In the genomic region with DNA sequence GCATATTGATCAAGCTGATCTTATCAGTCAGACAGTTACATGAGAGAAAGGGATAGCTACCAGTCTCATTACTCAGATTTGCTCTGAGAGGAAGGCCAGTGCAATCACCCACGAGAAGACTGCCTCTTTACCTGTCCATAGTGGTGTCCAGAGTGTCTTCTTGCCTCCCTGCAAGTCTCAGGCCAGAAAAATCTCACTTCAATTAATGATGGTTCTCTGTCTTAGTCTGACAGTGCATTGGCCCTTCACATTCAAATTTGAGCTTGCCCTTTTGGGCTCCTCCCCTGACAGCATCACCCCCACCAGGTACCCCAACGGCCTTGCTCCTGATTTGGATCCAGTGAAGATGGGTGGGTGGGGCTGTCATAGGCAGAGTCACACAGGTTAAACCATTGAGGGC, we compare ENCODE assay signal across 23 cellular contexts. TPM values are rescaled to one million over a fixed set of nuclear protein-coding genes. Genes with fewer than 3 reads are reported as not detected.
DNase-seq lines count a peak whose midpoint lies in the region; ATAC-seq, FAIRE-seq and TF ChIP-seq lines count a peak whose summit lies in the region.
"Had no signal": no experiment of that assay in that cellular context is flagged by ENCODE, and none has a peak within 500 bp of the region (broad histone marks: within the 10 kb centered on the region; RNA-seq: fewer than 3 reads in every experiment).

A gene (minus strand): TSS at position 231 of the 400 bp plus-strand sequence. CDS start 92 bp downstream, at position 139.

- no peak within 1 kb of the TSS for H3K27ac Mint-ChIP-seq in GM23338
- H3K27ac Mint-ChIP-seq: nephron progenitor cell had no signal

- FAIRE-seq in urothelium cell line (lab: Jason Lieb, UNC), result peak; percentile 65

- H3K36me3 ChIP-seq in GM23338 (ENCODE audit: insufficient read depth), result no peaks in the 10 kb centered on the region
- peaks cover 5% of the 10 kb centered on the region for H3K36me3 ChIP-seq in OCI-LY7 (ENCODE audit: insufficient read depth, low read length)
- H3K36me3 ChIP-seq: heart left ventricle, left ventricle myocardium inferior, Peyer's patch, tibial nerve, WERI-Rb-1 had no signal

- no peak for TF ChIP-seq CTCF in GM23338 (conservative IDR thresholded peaks at IDR 0.05; ENCODE audit: low read depth in 2 of 2)
- no peak for TF ChIP-seq CTCF in OCI-LY7 (conservative IDR thresholded peaks at IDR 0.05; ENCODE audit: low read length)

- H3K4me3 Mint-ChIP-seq in GM23338, result no peak within 1 kb of the TSS
- H3K4me3 Mint-ChIP-seq: nephron progenitor cell had no signal

- H3K79me2 ChIP-seq in GM23338 (replicated peaks; ENCODE audit: insufficient read depth) (no peaks in the 10 kb centered on the region), OCI-LY7 (ENCODE audit: insufficient read depth, low read depth, low read length) (peaks cover 46% of the 10 kb centered on the region; the same call in 1 of the 2 replicates)

- DNase-seq in GM23338 (ENCODE audit: low spot score) (no peak), OCI-LY7 (ENCODE audit: low spot score) (peak; percentile 69), urothelium cell line (ENCODE audit: low spot score) (no peak), caudate nucleus (lab: John Stamatoyannopoulos, UW) (no peak), NCI-H1694 (lab: John Stamatoyannopoulos, UW) (no peak), NCI-H187 treated with DMSO at 0.1 percent for 48 hours (lab: John Stamatoyannopoulos, UW) (no peak)
- DNase-seq: activated CD4-positive, alpha-beta T cell treated with anti-CD3 and anti-CD28 coated beads, Interleukin-2, amount 50 U/mL, for 48 hours; activated gamma-delta T cell treated with Interleukin-2 at 50 U/mL for 16 hours; activated T-cell treated with anti-CD3 and anti-CD28 coated beads for 4 hours; cortex of kidney; heart left ventricle; KBM-7; left ventricle myocardium inferior; NCI-H2029; NCI-H345; nephron progenitor cell; Peyer's patch; stimulated activated naive CD8-positive, alpha-beta T cell treated with anti-CD3 and anti-CD28 coated beads, Interleukin-15, Interleukin-2, amounts not matched to agents 100 U/mL and 50 U/mL, for 24 hours; WERI-Rb-1 had no signal

- peak; percentile 80 for TF ChIP-seq POLR2A in GM18505 (IDR thresholded peaks at IDR 0.05; ENCODE audit: borderline replicate concordance, extremely low read depth, insufficient read depth, insufficient read length)

- peak within 1 kb of the TSS; percentile 25; the same call in 1 of the 2 replicates for H2AFZ ChIP-seq in GM23338
- H2AFZ ChIP-seq in OCI-LY7 (ENCODE audit: low read length), result peak within 1 kb of the TSS; percentile 40; the same call in 1 of the 2 replicates

- H3K4me1 ChIP-seq in GM23338 (ENCODE audit: insufficient read depth) (peaks cover 7% of the 10 kb centered on the region; the same call in 1 of the 2 replicates), OCI-LY7 (ENCODE audit: insufficient read depth, low read length, poor library complexity, severe bottlenecking) (peaks cover 45% of the 10 kb centered on the region)
- H3K4me1 ChIP-seq: left ventricle myocardium inferior had no signal

- H3K36me3 Mint-ChIP-seq in GM23338 (ENCODE audit: low read depth), result no peaks in the 10 kb centered on the region

- no peaks in the 10 kb centered on the region for H3K27me3 ChIP-seq in GM23338 (ENCODE audit: insufficient read depth)
- H3K27me3 ChIP-seq: heart left ventricle, Peyer's patch, tibial nerve had no signal

- no peaks in the 10 kb centered on the region for H3K27me3 Mint-ChIP-seq in GM23338 (ENCODE audit: insufficient read depth, low read depth, poor library complexity)

- ATAC-seq in GM18505 (IDR thresholded peaks at IDR 0.05; ENCODE audit: unreplicated experiment) (no peak), GM23338 (peak; percentile 25; the same call in 1 of the 3 replicates)
- ATAC-seq: heart left ventricle; stimulated activated naive CD8-positive, alpha-beta T cell treated with anti-CD3 and anti-CD28 coated beads, Interleukin-15, Interleukin-2, amounts not matched to agents 100 U/mL and 50 U/mL, for 24 hours had no signal

- H3K4me2 ChIP-seq in GM23338 (no peak within 1 kb of the TSS), OCI-LY7 (ENCODE audit: low read length) (peak within 1 kb of the TSS; percentile 95)

- BruUV-seq in OCI-LY7 (replicated peaks; lab: Mats Ljungman, UMichigan), result no TSS peak

- POLR2A ChIA-PET in OCI-LY7 (lab: Charles Lee), result interaction anchor here (0.7 to 7.3 kb wide), 13 partner anchors 10 to 192 kb away, joined by 3 to 72 read pairs (median 21); no protein-coding TSS in a partner anchor

- H3K9me2 ChIP-seq in GM23338 (ENCODE audit: insufficient read depth) (no peaks in the 10 kb centered on the region), OCI-LY7 (ENCODE audit: insufficient read depth, low read length) (no peaks in the 10 kb centered on the region)

- H4K20me1 ChIP-seq in GM23338 (replicated peaks; ENCODE audit: insufficient read depth) (no peaks in the 10 kb centered on the region), OCI-LY7 (ENCODE audit: insufficient read depth, low read length) (no peaks in the 10 kb centered on the region)

- H3K27ac ChIP-seq in GM23338 (ENCODE audit: low read depth), result no peak within 1 kb of the TSS
- H3K27ac ChIP-seq in OCI-LY7 (ENCODE audit: low read depth, low read length, poor library complexity, severe bottlenecking), result peak within 1 kb of the TSS; percentile 81
- H3K27ac ChIP-seq in caudate nucleus (ENCODE audit: low read depth, low read length), result no peak within 1 kb of the TSS
- H3K27ac ChIP-seq: heart left ventricle, left ventricle myocardium inferior, tibial nerve had no signal

- CTCF ChIA-PET in OCI-LY7 (lab: Charles Lee; ENCODE audit: unreplicated experiment), result interaction anchor here (0.9 to 2.6 kb wide), 5 partner anchors 17 to 68 kb away, joined by 3 to 10 read pairs (median 4); no protein-coding TSS in a partner anchor

- intact Hi-C loops in OCI-LY7 (cut with micrococcal nuclease; ENCODE audit: unreplicated experiment), result no loop called here

- H3K9me3 ChIP-seq in OCI-LY7 (ENCODE audit: low read length), result no peaks in the 10 kb centered on the region
- H3K9me3 ChIP-seq: heart left ventricle, left ventricle myocardium inferior, Peyer's patch, tibial nerve had no signal

- H3K4me1 Mint-ChIP-seq in GM23338, result peaks cover 15% of the 10 kb centered on the region

- no peaks in the 10 kb centered on the region for H3F3A ChIP-seq in GM23338 (replicated peaks; ENCODE audit: low read depth)

- H3K4me3 ChIP-seq in GM23338 (no peak within 1 kb of the TSS), OCI-LY7 (ENCODE audit: low read depth, low read length, poor library complexity, severe bottlenecking) (peak within 1 kb of the TSS; percentile 72)
- H3K4me3 ChIP-seq: heart left ventricle, left ventricle myocardium inferior, Peyer's patch, tibial nerve had no signal

- H3K9me3 Mint-ChIP-seq in GM23338, result no peaks in the 10 kb centered on the region
- H3K9me3 Mint-ChIP-seq: nephron progenitor cell had no signal

TF ChIP-seq in GM23338, 12 proteins besides CTCF, POLR2A, EP300 and RAD21 (continues in another document):
- TF ChIP-seq EZH2phosphoT487 (IDR thresholded peaks at IDR 0.05; ENCODE audit: unreplicated experiment) (no peak), ZNF114 (CRISPR knock-in tag; IDR thresholded peaks at IDR 0.05) (no peak), NANOG (IDR thresholded peaks at IDR 0.05; ENCODE audit: borderline replicate concordance) (no peak), ZNF331 (CRISPR knock-in tag; IDR thresholded peaks at IDR 0.05; ENCODE audit: low read depth) (no peak)
- TF ChIP-seq, protein P1, sequence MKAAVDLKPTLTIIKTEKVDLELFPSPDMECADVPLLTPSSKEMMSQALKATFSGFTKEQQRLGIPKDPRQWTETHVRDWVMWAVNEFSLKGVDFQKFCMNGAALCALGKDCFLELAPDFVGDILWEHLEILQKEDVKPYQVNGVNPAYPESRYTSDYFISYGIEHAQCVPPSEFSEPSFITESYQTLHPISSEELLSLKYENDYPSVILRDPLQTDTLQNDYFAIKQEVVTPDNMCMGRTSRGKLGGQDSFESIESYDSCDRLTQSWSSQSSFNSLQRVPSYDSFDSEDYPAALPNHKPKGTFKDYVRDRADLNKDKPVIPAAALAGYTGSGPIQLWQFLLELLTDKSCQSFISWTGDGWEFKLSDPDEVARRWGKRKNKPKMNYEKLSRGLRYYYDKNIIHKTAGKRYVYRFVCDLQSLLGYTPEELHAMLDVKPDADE (IDR thresholded peaks at IDR 0.05), result no peak

RNA-seq across cellular contexts. Expression of the gene that starts here (rescaled TPM):
- total RNA-seq in GM23338 (2014; rRNA removed; shearing (Covaris generic)), result not detected in 2 replicates
- polyA plus RNA-seq in GM23338 (2016; fragmentation: Nextera tagmentation; extraction: Ambion mirVana), result 0.31 TPM in 1 of 2 replicates, not detected in the other
- total RNA-seq in OCI-LY7 (2014; rRNA removed; shearing (Covaris generic)), result 30.0 and 32.4 TPM in 2 replicates
- 38.5 and 55.9 TPM in 2 replicates for total RNA-seq in OCI-LY7 (2022)
- total RNA-seq: heart left ventricle; HT-29; left ventricle myocardium inferior; T-helper 2 cell treated with Interferon-gamma antibody and Interleukin-4, amounts not matched to agents 100 ng/mL and 5 ng/mL, for 36 hours had no signal

Comparison
In these comparisons a context has a peak if more than half of its experiments do, and no peak if none do; other contexts are left out.
1. RNA of the gene that starts here (total RNA-seq): 30.0 to 55.9 TPM in OCI-LY7; not detected in GM23338; every median in the first group is over 10 times any median in the second.
2. Peak in ATAC-seq in GM23338; RNA of the gene not detected or under 1 TPM.